Comparison of ENCODE assay signal across 9 cellular contexts in the genomic region with DNA sequence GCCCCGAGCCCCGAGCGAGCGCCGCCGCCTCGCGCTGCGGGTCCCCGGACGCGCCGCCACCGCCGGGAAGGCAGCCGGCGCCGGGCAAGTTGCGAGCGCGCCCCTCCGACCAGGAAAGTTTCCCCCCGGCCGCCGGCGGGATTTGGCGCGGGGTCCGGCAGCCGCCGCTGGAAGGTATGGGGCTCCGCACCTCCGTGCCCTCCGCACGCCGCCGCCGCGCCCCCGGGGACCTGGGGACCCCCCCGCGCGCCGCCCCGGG. TPM values are rescaled to one million over a fixed set of nuclear protein-coding genes. Genes with fewer than 3 reads are reported as not detected.
DNase-seq lines count a peak whose midpoint lies in the region; ATAC-seq and TF ChIP-seq lines count a peak whose summit lies in the region.
"Had no signal": no experiment of that assay in that cellular context is flagged by ENCODE, and none has a peak within 500 bp of the region (broad histone marks: within the 10 kb centered on the region; RNA-seq: fewer than 3 reads in every experiment).

No MANE protein-coding gene starts in this region.

- H3K36me3 ChIP-seq in MM.1S (replicated peaks; ENCODE audit: insufficient read depth, low read length) (no peaks in the 10 kb centered on the region), esophagus squamous epithelium (no peaks in the 10 kb centered on the region), rectal smooth muscle tissue (ENCODE audit: control insufficient read depth, insufficient read depth, low read length) (no peaks in the 10 kb centered on the region)

- no peaks in the 10 kb centered on the region for H3K4me1 Mint-ChIP-seq in Calu3 (ENCODE audit: low read depth, unreplicated experiment)

- H3K9ac ChIP-seq in MM.1S (ENCODE audit: low read length) (no peak overlapping the region), rectal smooth muscle tissue (ENCODE audit: low read length) (peak overlapping the region; percentile 17)

- intact Hi-C loops in Calu3 (cut with micrococcal nuclease; ENCODE audit: unreplicated experiment) (loop anchor here (5.0 kb wide), 2 partner anchors 100 to 165 kb away; no protein-coding TSS in a partner anchor), esophagus squamous epithelium (cut with DNase I) (loop anchor here (5.0 to 10.0 kb wide), 3 partner anchors 102 to 185 kb away; no protein-coding TSS in a partner anchor)

- H3K4me3 Mint-ChIP-seq in Calu3 (ENCODE audit: low read depth, unreplicated experiment), result peak overlapping the region; percentile 65

- H3K27me3 ChIP-seq in MM.1S (replicated peaks; ENCODE audit: insufficient read depth, low read length) (peaks cover 35% of the 10 kb centered on the region), esophagus squamous epithelium (peaks cover 0 to 54% (median 0%) of the 10 kb centered on the region in 4 donors), rectal smooth muscle tissue (ENCODE audit: control insufficient read depth, insufficient read depth, low read length) (peaks cover 7% of the 10 kb centered on the region)

- H3K4me3 ChIP-seq in MM.1S (ENCODE audit: low read length) (peak overlapping the region; percentile 68), esophagus squamous epithelium (peak overlapping the region; percentile 35 to 79 (median 56)), rectal smooth muscle tissue (ENCODE audit: low read length) (peak overlapping the region; percentile 71)

- no peak overlapping the region for H3K27ac Mint-ChIP-seq in Calu3 (ENCODE audit: unreplicated experiment)

- CTCF ChIA-PET in Calu3 (lab: Charles Lee), result no interaction called here

- WGBS in esophagus squamous epithelium, 2 donors, result no CpG with 5 or more reads among the region's 45 CpGs

- H3K4me1 ChIP-seq in MM.1S (ENCODE audit: low read length) (no peaks in the 10 kb centered on the region), esophagus squamous epithelium (peaks cover 11 to 65% (median 34%) of the 10 kb centered on the region in 3 donors), rectal smooth muscle tissue (ENCODE audit: control insufficient read depth, insufficient read depth, low read length) (peaks cover 27% of the 10 kb centered on the region)

- no peaks in the 10 kb centered on the region for H3K9me3 ChIP-seq in MM.1S (replicated peaks; ENCODE audit: insufficient read depth, low read length)
- no peaks in the 10 kb centered on the region for H3K9me3 ChIP-seq in esophagus squamous epithelium

- no peaks in the 10 kb centered on the region for H3F3A ChIP-seq in MM.1S (ENCODE audit: insufficient read depth, low read length)

- DNase-seq in Calu3, result no peak
- no peak for DNase-seq in MM.1S
- no peak for DNase-seq in esophagus squamous epithelium (lab: John Stamatoyannopoulos, UW)
- DNase-seq in T-helper 2 cell, result no peak
- no peak for DNase-seq in NCI-H446 (lab: John Stamatoyannopoulos, UW)
- no peak for DNase-seq in cerebellar nuclear complex (lab: John Stamatoyannopoulos, UW)
- DNase-seq: NCI-H1930 had no signal

- no TSS peak for BruUV-seq in Calu3 (replicated peaks; lab: Mats Ljungman, UMichigan)

- no peak for ATAC-seq in HG03108 (IDR thresholded peaks at IDR 0.05; ENCODE audit: unreplicated experiment)

- no peaks in the 10 kb centered on the region for H3K9me3 Mint-ChIP-seq in Calu3 (ENCODE audit: low read depth, unreplicated experiment)

- H3K4me2 ChIP-seq in MM.1S (ENCODE audit: low read depth, low read length), result peak overlapping the region; percentile 98

- H3K27me3 Mint-ChIP-seq in Calu3 (ENCODE audit: unreplicated experiment), result peaks cover 64% of the 10 kb centered on the region

- H3K36me3 Mint-ChIP-seq in Calu3 (ENCODE audit: insufficient read depth, unreplicated experiment), result peaks cover 4% of the 10 kb centered on the region

- H4K20me1 ChIP-seq in MM.1S (ENCODE audit: insufficient read depth, low read length), result no peaks in the 10 kb centered on the region

- peak overlapping the region; percentile 81 for H2AFZ ChIP-seq in MM.1S (ENCODE audit: low read length)

- no peaks in the 10 kb centered on the region for H3K9me2 ChIP-seq in MM.1S (replicated peaks; ENCODE audit: insufficient read depth, low read length)

- no peak overlapping the region for H3K27ac ChIP-seq in MM.1S (ENCODE audit: low read length)
- H3K27ac ChIP-seq in esophagus squamous epithelium, result peak overlapping the region; percentile 58 to 86 (median 81)
- peak overlapping the region; percentile 89 for H3K27ac ChIP-seq in rectal smooth muscle tissue (ENCODE audit: low read depth, low read length)

- no peak for TF ChIP-seq POLR2A in esophagus squamous epithelium (IDR thresholded peaks at IDR 0.05)

- TF ChIP-seq CTCF in Calu3 (IDR thresholded peaks at IDR 0.05; ENCODE audit: unreplicated experiment) (no peak), MM.1S (IDR thresholded peaks at IDR 0.05; ENCODE audit: low read length) (no peak), esophagus squamous epithelium (IDR thresholded peaks at IDR 0.05) (no peak)

- no peaks in the 10 kb centered on the region for H3K79me2 ChIP-seq in MM.1S (ENCODE audit: low read length)

RNA-seq across cellular contexts. Expression of a gene that starts 0.3 kb away (rescaled TPM):
- total RNA-seq in Calu3 (2022) (0.51 TPM in 1 of 2 replicates, not detected in the other), esophagus squamous epithelium (1 to 10 TPM in 3 of 4 donors, under 1 TPM in 1; 0.80 to 4.4 (median 2.0) TPM)
